In the genomic region with DNA sequence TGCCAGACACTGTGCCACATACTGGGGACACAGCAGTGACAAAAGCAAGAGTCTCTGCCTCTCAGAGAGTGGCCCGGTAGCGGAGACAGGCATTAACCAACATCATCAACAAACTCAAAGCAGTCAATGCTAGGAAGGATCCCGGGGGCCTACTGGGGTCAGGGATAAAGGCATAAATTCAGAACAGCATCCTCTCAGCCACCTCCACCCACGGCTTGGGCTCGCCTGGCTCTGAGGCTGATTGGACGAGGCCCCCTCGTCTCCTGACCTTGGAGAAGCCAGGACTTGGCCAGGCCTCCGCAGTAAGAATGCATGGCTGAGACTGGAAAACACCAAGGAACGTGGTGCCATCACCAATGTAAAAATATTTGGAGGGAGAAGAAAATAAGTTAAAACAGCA, we compare ENCODE assay signal across 25 cellular contexts.
"Had no signal": no experiment of that assay in that cellular context is flagged by ENCODE, and none has a peak within 500 bp of the region (broad histone marks: within the 10 kb centered on the region; RNA-seq: fewer than 3 reads in every experiment).

No MANE protein-coding gene starts in this region.

- H3K27ac Mint-ChIP-seq: activated CD4-positive, alpha-beta memory T cell treated with anti-CD3 and anti-CD28 coated beads, Interleukin-2, amount 10 ng/mL, durations not matched to agents 7 days and 5 days; activated CD4-positive, alpha-beta T cell treated with anti-CD3 and anti-CD28 coated beads for 36 hours; activated naive CD4-positive, alpha-beta T cell treated with anti-CD3 and anti-CD28 coated beads, Interleukin-2, amount 10 ng/mL, durations not matched to agents 7 days and 5 days; activated naive CD8-positive, alpha-beta T cell treated with anti-CD3 and anti-CD28 coated beads for 36 hours; activated T-helper 17 cell treated with anti-CD3 and anti-CD28 coated beads, Interleukin-2, amount 50 U/mL, for 72 hours; T-cell had no signal

- H3K27ac ChIP-seq: brain microvascular endothelial cell, cardiac muscle cell, PC-9, SK-N-MC had no signal

- H3K36me3 Mint-ChIP-seq: activated naive CD4-positive, alpha-beta T cell treated with anti-CD3 and anti-CD28 coated beads, Interleukin-2, amount 10 ng/mL, durations not matched to agents 7 days and 5 days; activated naive CD8-positive, alpha-beta T cell treated with anti-CD3 and anti-CD28 coated beads for 36 hours; T-cell had no signal

- H3K4me3 Mint-ChIP-seq: activated CD4-positive, alpha-beta memory T cell treated with anti-CD3 and anti-CD28 coated beads, Interleukin-2, amount 10 ng/mL, durations not matched to agents 7 days and 5 days; activated CD4-positive, alpha-beta T cell treated with anti-CD3 and anti-CD28 coated beads for 36 hours; activated naive CD4-positive, alpha-beta T cell treated with anti-CD3 and anti-CD28 coated beads, Interleukin-2, amount 10 ng/mL, durations not matched to agents 7 days and 5 days; activated naive CD8-positive, alpha-beta T cell treated with anti-CD3 and anti-CD28 coated beads for 36 hours; activated T-cell treated with anti-CD3 and anti-CD28 coated beads, Interleukin-2, amount 50 U/mL, for 4 hours; activated T-helper 17 cell treated with anti-CD3 and anti-CD28 coated beads, Interleukin-2, amount 50 U/mL, for 72 hours; T-cell had no signal

- H3K27me3 ChIP-seq: brain microvascular endothelial cell, cardiac muscle cell had no signal

- H3K4me3 ChIP-seq: cardiac muscle cell, K562, PC-9, SK-N-MC had no signal

- H3K27me3 Mint-ChIP-seq: activated CD4-positive, alpha-beta T cell treated with anti-CD3 and anti-CD28 coated beads for 36 hours; activated naive CD8-positive, alpha-beta T cell treated with anti-CD3 and anti-CD28 coated beads for 36 hours had no signal

- DNase-seq: activated CD4-positive, alpha-beta T cell treated with anti-CD3 and anti-CD28 coated beads for 36 hours; activated CD4-positive, alpha-beta T cell treated with anti-CD3 and anti-CD28 coated beads, Interleukin-2, amount 50 U/mL, for 1 hour; activated CD4-positive, CD25-positive, alpha-beta regulatory T cell; activated gamma-delta T cell treated with Interleukin-2 at 50 U/mL for 16 hours; activated naive CD4-positive, alpha-beta T cell treated with anti-CD3 and anti-CD28 coated beads, Interleukin-2, amount 10 ng/mL, durations not matched to agents 7 days and 5 days; activated naive CD8-positive, alpha-beta T cell treated with anti-CD3 and anti-CD28 coated beads for 36 hours; activated T-cell treated with anti-CD3 and anti-CD28 coated beads, Interleukin-2, amount 50 U/mL, for 4 hours; brain microvascular endothelial cell; Karpas-422; MM.1S; NCI-H1105; NCI-H1436; NCI-H187; NCI-H2081; NCI-H510A treated with DMSO at 0.1 percent for 48 hours; NCI-H69; PC-9; T-cell; T-helper 2 cell; T1000 had no signal

- H3K36me3 ChIP-seq: brain microvascular endothelial cell, cardiac muscle cell had no signal

- H3K9me3 Mint-ChIP-seq: activated CD4-positive, alpha-beta memory T cell treated with anti-CD3 and anti-CD28 coated beads, Interleukin-2, amount 10 ng/mL, durations not matched to agents 7 days and 5 days; activated naive CD4-positive, alpha-beta T cell treated with anti-CD3 and anti-CD28 coated beads, Interleukin-2, amount 10 ng/mL, durations not matched to agents 7 days and 5 days; activated naive CD8-positive, alpha-beta T cell treated with anti-CD3 and anti-CD28 coated beads for 36 hours; activated T-cell treated with anti-CD3 and anti-CD28 coated beads, Interleukin-2, amount 50 U/mL, for 4 hours; activated T-helper 17 cell treated with anti-CD3 and anti-CD28 coated beads, Interleukin-2, amount 50 U/mL, for 72 hours; T-cell had no signal

- H3K4me1 Mint-ChIP-seq: activated CD4-positive, alpha-beta memory T cell treated with anti-CD3 and anti-CD28 coated beads, Interleukin-2, amount 10 ng/mL, durations not matched to agents 7 days and 5 days; activated CD4-positive, alpha-beta T cell treated with anti-CD3 and anti-CD28 coated beads for 36 hours; activated naive CD4-positive, alpha-beta T cell treated with anti-CD3 and anti-CD28 coated beads, Interleukin-2, amount 10 ng/mL, durations not matched to agents 7 days and 5 days; activated naive CD8-positive, alpha-beta T cell treated with anti-CD3 and anti-CD28 coated beads for 36 hours; activated T-helper 17 cell treated with anti-CD3 and anti-CD28 coated beads, Interleukin-2, amount 50 U/mL, for 72 hours; T-cell had no signal

- ATAC-seq: activated CD4-positive, alpha-beta T cell treated with anti-CD3 and anti-CD28 coated beads for 36 hours; activated T-cell treated with anti-CD3 and anti-CD28 coated beads, Interleukin-2, amount 50 U/mL, for 4 hours; activated T-helper 17 cell treated with anti-CD3 and anti-CD28 coated beads, Interleukin-2, amount 50 U/mL, for 72 hours; K562 had no signal
